37 cellular contexts compared by ENCODE assay signal in genomic region chr11:106295974-106296373, GRCh38.
"Had no signal": no experiment of that assay in that cellular context is flagged by ENCODE, and none has a peak within 500 bp of the region (broad histone marks: within the 10 kb centered on the region; RNA-seq: fewer than 3 reads in every experiment).

No MANE protein-coding gene starts in this region.

- H3K9me3 ChIP-seq: MG63 had no signal

- H3K36me3 ChIP-seq: MG63 had no signal

- H3K4me3 ChIP-seq: MG63 had no signal

- DNase-seq: Karpas-422, Kasumi-1, MG63, MM.1S, MV-4-11, NCI-H1048, NCI-H1092, NCI-H1092 treated with DMSO at 0.1 percent for 48 hours, NCI-H1105, NCI-H1105 treated with DMSO at 0.1 percent for 48 hours, NCI-H1417, NCI-H1417 treated with DMSO at 0.1 percent for 48 hours, NCI-H1436, NCI-H1436 treated with DMSO at 0.1 percent for 48 hours, NCI-H146, NCI-H1694, NCI-H1694 treated with DMSO at 0.1 percent for 48 hours, NCI-H187, NCI-H187 treated with DMSO at 0.1 percent for 48 hours, NCI-H1930, NCI-H2029, NCI-H2029 treated with DMSO at 0.1 percent for 48 hours, NCI-H2081, NCI-H2081 treated with DMSO at 0.1 percent for 48 hours, NCI-H2107, NCI-H2171, NCI-H2171 treated with DMSO at 0.1 percent for 48 hours, NCI-H2227 treated with DMSO at 0.1 percent for 48 hours, NCI-H226, NCI-H345, NCI-H446, NCI-H446 treated with DMSO at 0.1 percent for 48 hours, NCI-H510A, NCI-H510A treated with DMSO at 0.1 percent for 48 hours, NCI-H524, NCI-H524 treated with DMSO at 0.1 percent for 48 hours, NCI-H526 had no signal

- H3K27me3 ChIP-seq: MG63 had no signal
